In genomic region chr10:8103543-8103942, GRCh38 we compare ENCODE assay signal across 23 cellular contexts. TPM values are rescaled to one million over a fixed set of nuclear protein-coding genes. Genes with fewer than 3 reads are reported as not detected.
"Had no signal": no experiment of that assay in that cellular context is flagged by ENCODE, and none has a peak within 500 bp of the region (broad histone marks: within the 10 kb centered on the region; RNA-seq: fewer than 3 reads in every experiment).

No MANE protein-coding gene starts in this region.

- H3K9me3 Mint-ChIP-seq: activated naive CD4-positive, alpha-beta T cell treated with anti-CD3 and anti-CD28 coated beads, Interleukin-2, amount 50 U/mL, for 24 hours; memory B cell; natural killer cell treated with Interleukin-12 subunit alpha and Interleukin-12 subunit beta and Interleukin-15 and Interleukin-18, amount 100 ng/mL, for 72 hours; stimulated activated naive CD8-positive, alpha-beta T cell treated with anti-CD3 and anti-CD28 coated beads, Interleukin-15, Interleukin-2, amounts not matched to agents 100 ng/mL and 50 ng/mL, for 24 hours; T-helper 2 cell treated with Interferon-gamma antibody and Interleukin-4, amounts not matched to agents 5 μg/mL and 100 μg/mL, for 36 hours had no signal

- H3K4me3 ChIP-seq: pancreas, psoas muscle, right atrium auricular region, tibial artery had no signal

- H3K27ac ChIP-seq: pancreas, psoas muscle, right atrium auricular region, tibial artery, VCaP had no signal

- H3K27me3 ChIP-seq: pancreas, right atrium auricular region had no signal

- H3K9me3 ChIP-seq: pancreas, psoas muscle, tibial artery had no signal

- H3K4me3 Mint-ChIP-seq: activated naive CD4-positive, alpha-beta T cell treated with anti-CD3 and anti-CD28 coated beads, Interleukin-2, amount 50 U/mL, for 24 hours; brain; memory B cell; natural killer cell treated with Interleukin-12 subunit alpha and Interleukin-12 subunit beta and Interleukin-15 and Interleukin-18, amount 100 ng/mL, for 72 hours; stimulated activated naive CD8-positive, alpha-beta T cell treated with anti-CD3 and anti-CD28 coated beads, Interleukin-15, Interleukin-2, amounts not matched to agents 100 ng/mL and 50 ng/mL, for 24 hours; T-helper 2 cell treated with Interferon-gamma antibody and Interleukin-4, amounts not matched to agents 5 μg/mL and 100 μg/mL, for 36 hours had no signal

- H3K4me1 Mint-ChIP-seq: activated naive CD4-positive, alpha-beta T cell treated with anti-CD3 and anti-CD28 coated beads, Interleukin-2, amount 50 U/mL, for 24 hours; brain; memory B cell had no signal

- H3K4me1 ChIP-seq: pancreas, psoas muscle, right atrium auricular region, tibial artery had no signal

- H3K27ac Mint-ChIP-seq: activated naive CD4-positive, alpha-beta T cell treated with anti-CD3 and anti-CD28 coated beads, Interleukin-2, amount 50 U/mL, for 24 hours; brain; memory B cell; natural killer cell treated with Interleukin-12 subunit alpha and Interleukin-12 subunit beta and Interleukin-15 and Interleukin-18, amount 100 ng/mL, for 72 hours; T-helper 2 cell treated with Interferon-gamma antibody and Interleukin-4, amounts not matched to agents 5 μg/mL and 100 μg/mL, for 36 hours had no signal

- DNase-seq: activated CD4-positive, alpha-beta T cell treated with anti-CD3 and anti-CD28 coated beads for 1 hour; activated gamma-delta T cell treated with Interleukin-2 at 50 U/mL for 16 hours; activated T-cell treated with anti-CD3 and anti-CD28 coated beads, Interleukin-2, amount 50 U/mL, for 1 hour; anterior cingulate cortex; erythroblast; foreskin fibroblast; left ventricle myocardium superior; pancreas; psoas muscle; stimulated activated CD4-positive, alpha-beta T cell treated with anti-CD3 and anti-CD28 coated beads, Interleukin-12 subunit alpha, Interleukin-12 subunit beta, amount 100 ng/mL, for 4 hours; stimulated activated CD4-positive, alpha-beta T cell treated with anti-CD3 and anti-CD28 coated beads, Interleukin-4, amount 100 ng/mL, for 4 hours; substantia nigra; tibial artery had no signal

- H3K36me3 ChIP-seq: pancreas, right atrium auricular region, tibial artery had no signal

- ATAC-seq: left ventricle myocardium superior; natural killer cell treated with Interleukin-12 subunit alpha and Interleukin-12 subunit beta and Interleukin-15 and Interleukin-18, amount 100 ng/mL, for 72 hours; pancreas; psoas muscle had no signal

- H3K36me3 Mint-ChIP-seq: brain; memory B cell; natural killer cell treated with Interleukin-12 subunit alpha and Interleukin-12 subunit beta and Interleukin-15 and Interleukin-18, amount 100 ng/mL, for 72 hours had no signal

RNA-seq across cellular contexts. Expression of gene GATA3, which starts 49.1 kb away (rescaled TPM):
- total RNA-seq: chondrocyte, fibroblast of lung had no signal
